25 cellular contexts compared by ENCODE assay signal in the genomic region with DNA sequence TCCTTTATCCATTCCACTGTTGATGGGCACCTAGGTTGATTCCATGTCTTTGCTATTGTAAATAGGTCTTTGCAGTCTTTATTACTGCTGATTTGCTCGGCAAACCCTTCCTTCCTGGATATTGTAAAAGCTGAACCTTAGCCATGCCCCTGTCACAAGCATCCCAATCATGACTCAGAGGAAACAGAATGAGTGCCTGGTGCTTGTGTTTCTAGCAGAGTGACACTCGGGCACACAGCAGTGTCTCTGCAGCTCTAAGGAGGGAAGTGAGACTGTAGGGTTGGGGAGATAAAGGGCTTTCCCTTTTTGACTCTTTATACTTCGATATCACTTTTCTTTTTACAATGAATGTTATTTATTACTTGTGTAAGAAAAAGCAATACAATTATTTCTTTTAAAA.
A peak's percentile ranks its signal among the peaks of the same experiment; 100 is the strongest.
DNase-seq lines count a peak whose midpoint lies in the region; ATAC-seq, FAIRE-seq and TF ChIP-seq lines count a peak whose summit lies in the region.
"Had no signal": no experiment of that assay in that cellular context is flagged by ENCODE, and none has a peak within 500 bp of the region (broad histone marks: within the 10 kb centered on the region; RNA-seq: fewer than 3 reads in every experiment).

No MANE protein-coding gene starts in this region.

- ATAC-seq in GM18502 (IDR thresholded peaks at IDR 0.05; ENCODE audit: poor library complexity, unreplicated experiment) = peak; percentile 64
- no peak for ATAC-seq in pancreas
- no peak for ATAC-seq in activated T-helper 17 cell treated with anti-CD3 and anti-CD28 coated beads, Interleukin-2, amount 50 U/mL, for 72 hours (replicated peaks)
- ATAC-seq: activated CD4-positive, alpha-beta T cell treated with anti-CD3 and anti-CD28 coated beads for 36 hours; left cardiac atrium; stimulated activated effector memory CD8-positive, alpha-beta T cell treated with anti-CD3 and anti-CD28 coated beads, Interleukin-12 subunit alpha, Interleukin-12 subunit beta, amount 100 ng/mL, for 72 hours had no signal

- no peaks in the 10 kb centered on the region for H3K23me2 ChIP-seq in H9 (ENCODE audit: insufficient read length, low read depth, low read length, poor library complexity, severe bottlenecking)

- no peak overlapping the region for H2BK15ac ChIP-seq in H9 (ENCODE audit: low read depth, low read length)

- H3K4me1 ChIP-seq in pancreas (no peaks in the 10 kb centered on the region), H9 (ENCODE audit: insufficient read depth, low read length) (no peaks in the 10 kb centered on the region; the same call in 1 of the 2 replicates)
- H3K4me1 ChIP-seq: testis had no signal

- FAIRE-seq in bronchial epithelial cell (lab: Jason Lieb, UNC) (no peak), pancreas (lab: Jason Lieb, UNC) (peak; percentile 88)

- no peak overlapping the region for H4K91ac ChIP-seq in H9 (ENCODE audit: insufficient read length, low read depth, low read length)

- no peaks in the 10 kb centered on the region for H3K36me3 ChIP-seq in bronchial epithelial cell (ENCODE audit: control insufficient read depth, insufficient read depth, low read length)
- H3K36me3 ChIP-seq in pancreas = no peaks in the 10 kb centered on the region

- H3K23ac ChIP-seq in H9 (ENCODE audit: insufficient read length, low read depth, low read length) = no peak overlapping the region

- H3K4me2 ChIP-seq in H9 (ENCODE audit: insufficient read depth, insufficient read length, low read length) = no peak overlapping the region

- H2BK20ac ChIP-seq in H9 (ENCODE audit: low read depth, low read length, poor library complexity, severe bottlenecking) = no peak overlapping the region

- no peak overlapping the region for H2AK5ac ChIP-seq in H9 (ENCODE audit: insufficient read length, low read length)

- WGBS in pancreas, 2 donors = 52 to 76% methylated on average over 3 of the region's 3 CpGs
- WGBS in H9 (ENCODE audit: extremely low coverage, insufficient read length, low lambda C conversion rate) = no CpG with 5 or more reads among the region's 3 CpGs

- H3K9me3 ChIP-seq in pancreas (no peaks in the 10 kb centered on the region), H9 (ENCODE audit: control insufficient read depth, low read depth, low read length) (no peaks in the 10 kb centered on the region)
- H3K9me3 ChIP-seq: testis had no signal

- H3K4me3 Mint-ChIP-seq in activated T-helper 17 cell treated with anti-CD3 and anti-CD28 coated beads, Interleukin-2, amount 50 U/mL, for 72 hours = no peak overlapping the region
- no peak overlapping the region for H3K4me3 Mint-ChIP-seq in H9
- H3K4me3 Mint-ChIP-seq: activated CD4-positive, alpha-beta T cell treated with anti-CD3 and anti-CD28 coated beads for 36 hours; activated naive CD4-positive, alpha-beta T cell treated with anti-CD3 and anti-CD28 coated beads, Interleukin-2, amount 10 ng/mL, durations not matched to agents 7 days and 5 days; CD8-positive, alpha-beta memory T cell; dendritic cell treated with granulocyte-macrophage colony-stimulating factor and Interleukin-4, amounts not matched to agents 40 ng/mL and 50 ng/mL, for 4 days; mesothelial cell of epicardium; nephron progenitor cell; stimulated activated effector memory CD8-positive, alpha-beta T cell treated with anti-CD3 and anti-CD28 coated beads, Interleukin-12 subunit alpha, Interleukin-12 subunit beta, amount 100 ng/mL, for 72 hours had no signal

- H3K56ac ChIP-seq in H9 (ENCODE audit: insufficient read length, low read depth, low read length) = no peak overlapping the region

- no peak overlapping the region for H3K27ac Mint-ChIP-seq in activated T-helper 17 cell treated with anti-CD3 and anti-CD28 coated beads, Interleukin-2, amount 50 U/mL, for 72 hours
- H3K27ac Mint-ChIP-seq in H9 = no peak overlapping the region
- H3K27ac Mint-ChIP-seq: activated CD4-positive, alpha-beta T cell treated with anti-CD3 and anti-CD28 coated beads for 36 hours; activated naive CD4-positive, alpha-beta T cell treated with anti-CD3 and anti-CD28 coated beads, Interleukin-2, amount 10 ng/mL, durations not matched to agents 7 days and 5 days; CD8-positive, alpha-beta memory T cell; dendritic cell treated with granulocyte-macrophage colony-stimulating factor and Interleukin-4, amounts not matched to agents 40 ng/mL and 50 ng/mL, for 4 days; mesothelial cell of epicardium; nephron progenitor cell; progenitor cell of endocrine pancreas; stimulated activated effector memory CD8-positive, alpha-beta T cell treated with anti-CD3 and anti-CD28 coated beads, Interleukin-12 subunit alpha, Interleukin-12 subunit beta, amount 100 ng/mL, for 72 hours had no signal

- H4K5ac ChIP-seq in H9 (ENCODE audit: insufficient read length, low read depth, low read length) = no peak overlapping the region

- intact Hi-C loops in pancreas (cut with DNase I) = no loop called here

- H3K36me3 Mint-ChIP-seq in activated T-helper 17 cell treated with anti-CD3 and anti-CD28 coated beads, Interleukin-2, amount 50 U/mL, for 72 hours (ENCODE audit: low read depth) = no peaks in the 10 kb centered on the region
- peaks cover 0 to 5% (median 0%) of the 10 kb centered on the region in 3 experiments; a peak in 2 of 7 replicates for H3K36me3 Mint-ChIP-seq in H9 (ENCODE audit: insufficient read depth in 1 of 3, low read depth in 3 of 3)
- H3K36me3 Mint-ChIP-seq: activated naive CD4-positive, alpha-beta T cell treated with anti-CD3 and anti-CD28 coated beads, Interleukin-2, amount 10 ng/mL, durations not matched to agents 7 days and 5 days; CD8-positive, alpha-beta memory T cell; mesothelial cell of epicardium; stimulated activated effector memory CD8-positive, alpha-beta T cell treated with anti-CD3 and anti-CD28 coated beads, Interleukin-12 subunit alpha, Interleukin-12 subunit beta, amount 100 ng/mL, for 72 hours had no signal

- H3K79me2 ChIP-seq in H9 (ENCODE audit: insufficient read depth, low read length) = no peaks in the 10 kb centered on the region

- no peaks in the 10 kb centered on the region for H3K4me1 Mint-ChIP-seq in activated T-helper 17 cell treated with anti-CD3 and anti-CD28 coated beads, Interleukin-2, amount 50 U/mL, for 72 hours
- H3K4me1 Mint-ChIP-seq in H9 = peaks cover 24 to 25% of the 10 kb centered on the region in 2 experiments
- H3K4me1 Mint-ChIP-seq: activated CD4-positive, alpha-beta T cell treated with anti-CD3 and anti-CD28 coated beads for 36 hours; activated naive CD4-positive, alpha-beta T cell treated with anti-CD3 and anti-CD28 coated beads, Interleukin-2, amount 10 ng/mL, durations not matched to agents 7 days and 5 days; CD8-positive, alpha-beta memory T cell; mesothelial cell of epicardium; stimulated activated effector memory CD8-positive, alpha-beta T cell treated with anti-CD3 and anti-CD28 coated beads, Interleukin-12 subunit alpha, Interleukin-12 subunit beta, amount 100 ng/mL, for 72 hours had no signal

- H4K8ac ChIP-seq in H9 (replicated peaks; ENCODE audit: insufficient read length, low read depth, low read length) = no peak overlapping the region

- no peak overlapping the region for H3T11ph ChIP-seq in H9 (ENCODE audit: low read length)

- no peak overlapping the region for H2BK5ac ChIP-seq in H9 (ENCODE audit: insufficient read length, low read length)

- DNase-seq in NOMO-1 treated with DMSO at 0.1 percent for 48 hours (lab: John Stamatoyannopoulos, UW; ENCODE audit: unreplicated experiment) (peak; percentile 72), bronchial epithelial cell (ENCODE audit: low read depth) (peak; percentile 0), pancreas (no peak), NCI-H1436 (lab: John Stamatoyannopoulos, UW) (no peak), H9 (no peak)
- DNase-seq: activated CD4-positive, alpha-beta T cell treated with anti-CD3 and anti-CD28 coated beads for 36 hours; activated naive CD4-positive, alpha-beta T cell treated with anti-CD3 and anti-CD28 coated beads, Interleukin-2, amount 10 ng/mL, durations not matched to agents 7 days and 5 days; activated T-cell treated with anti-CD3 and anti-CD28 coated beads, Interleukin-2, amount 50 U/mL, for 48 hours; CD8-positive, alpha-beta memory T cell; DMS79; GOT3; IMR-90; left cardiac atrium; NCI-H146; NCI-H524 treated with DMSO at 0.1 percent for 48 hours; nephron progenitor cell; SW 1271; testis had no signal

- no peak overlapping the region for H2BK120ac ChIP-seq in H9 (ENCODE audit: low read depth, low read length, poor library complexity, severe bottlenecking)

- H3K79me1 ChIP-seq in H9 (ENCODE audit: insufficient read depth, low read depth, low read length, poor library complexity, severe bottlenecking) = no peaks in the 10 kb centered on the region

- no peak for TF ChIP-seq CTCF in bronchial epithelial cell (IDR thresholded peaks at IDR 0.05; ENCODE audit: insufficient read depth, low read length, severe bottlenecking)
- no peak for TF ChIP-seq CTCF in pancreas (IDR thresholded peaks at IDR 0.05)
- TF ChIP-seq CTCF in H9 (conservative IDR thresholded peaks at IDR 0.05) = no peak

- no peak overlapping the region for H2AFZ ChIP-seq in H9 (ENCODE audit: low read length)

- H4K20me1 ChIP-seq in H9 (ENCODE audit: control insufficient read depth, insufficient read depth, insufficient read length) = no peaks in the 10 kb centered on the region

- peaks cover 4% of the 10 kb centered on the region for H3K9me3 Mint-ChIP-seq in activated T-helper 17 cell treated with anti-CD3 and anti-CD28 coated beads, Interleukin-2, amount 50 U/mL, for 72 hours
- H3K9me3 Mint-ChIP-seq in H9 = peaks cover 53 to 64% of the 10 kb centered on the region in 2 experiments
- H3K9me3 Mint-ChIP-seq: activated naive CD4-positive, alpha-beta T cell treated with anti-CD3 and anti-CD28 coated beads, Interleukin-2, amount 10 ng/mL, durations not matched to agents 7 days and 5 days; CD8-positive, alpha-beta memory T cell; dendritic cell treated with granulocyte-macrophage colony-stimulating factor and Interleukin-4, amounts not matched to agents 40 ng/mL and 50 ng/mL, for 4 days; stimulated activated effector memory CD8-positive, alpha-beta T cell treated with anti-CD3 and anti-CD28 coated beads, Interleukin-12 subunit alpha, Interleukin-12 subunit beta, amount 100 ng/mL, for 72 hours had no signal

- no peak overlapping the region for H3K9ac ChIP-seq in H9 (ENCODE audit: extremely low read depth, insufficient read length, low read length)

- H3K27me3 Mint-ChIP-seq in activated T-helper 17 cell treated with anti-CD3 and anti-CD28 coated beads, Interleukin-2, amount 50 U/mL, for 72 hours = peaks cover 5% of the 10 kb centered on the region
- H3K27me3 Mint-ChIP-seq in H9 (ENCODE audit: low read depth) = no peaks in the 10 kb centered on the region
- H3K27me3 Mint-ChIP-seq: activated CD4-positive, alpha-beta T cell treated with anti-CD3 and anti-CD28 coated beads for 36 hours; activated naive CD4-positive, alpha-beta T cell treated with anti-CD3 and anti-CD28 coated beads, Interleukin-2, amount 10 ng/mL, durations not matched to agents 7 days and 5 days; progenitor cell of endocrine pancreas had no signal

- H3K14ac ChIP-seq in H9 (ENCODE audit: insufficient read depth, low read length) = no peak overlapping the region

- no peak overlapping the region for H2BK12ac ChIP-seq in H9 (ENCODE audit: insufficient read length, low read depth, low read length)

- H3K27me3 ChIP-seq in bronchial epithelial cell (ENCODE audit: control insufficient read depth, insufficient read depth, low read length) (no peaks in the 10 kb centered on the region), pancreas (peaks cover 0 to 6% (median 2%) of the 10 kb centered on the region in 4 donors), H9 (ENCODE audit: insufficient read depth, low read length) (no peaks in the 10 kb centered on the region)
- H3K27me3 ChIP-seq: testis had no signal

- no peak overlapping the region for H3K18ac ChIP-seq in H9 (ENCODE audit: insufficient read length, low read depth, low read length)

- H3K27ac ChIP-seq in pancreas (no peak overlapping the region), H9 (ENCODE audit: insufficient read length, low read depth, low read length) (no peak overlapping the region)
- H3K27ac ChIP-seq: HL-60, testis had no signal

- no peak overlapping the region for H3K4ac ChIP-seq in H9 (ENCODE audit: low read depth, low read length)

- H3K4me3 ChIP-seq in bronchial epithelial cell (ENCODE audit: low read depth, low read length) (no peak overlapping the region), pancreas (no peak overlapping the region)
- H3K4me3 ChIP-seq: testis had no signal

Comparison
In these comparisons a context has a peak if more than half of its experiments do, and no peak if none do; other contexts are left out.
1. DNase-seq: peak in NOMO-1 treated with DMSO at 0.1 percent for 48 hours (single experiment) and bronchial epithelial cell (single experiment); none in pancreas (0 of 6), NCI-H1436 (single experiment) and H9 (single experiment).